Comparison of ENCODE assay signal across 20 cellular contexts in the genomic region with DNA sequence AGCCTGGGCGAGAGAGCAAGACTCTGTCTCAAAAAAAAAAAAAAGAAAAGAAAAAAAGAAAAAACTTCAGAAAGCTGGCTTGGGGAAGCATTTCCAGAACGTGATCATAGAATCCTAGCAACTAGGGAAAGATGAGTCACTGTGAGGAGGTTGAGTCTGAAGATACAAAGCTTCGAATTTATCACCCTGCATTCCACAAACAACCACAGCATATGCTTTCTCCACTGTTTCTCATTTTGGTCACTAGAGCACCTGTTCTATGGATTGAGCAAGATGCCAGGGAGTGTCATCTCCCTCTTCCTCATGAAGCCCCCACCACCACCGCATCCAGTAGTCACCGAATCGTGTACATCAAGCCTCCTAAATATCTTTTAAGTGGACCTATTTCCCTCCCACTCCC. TPM values are rescaled to one million over a fixed set of nuclear protein-coding genes. Genes with fewer than 3 reads are reported as not detected.
DNase-seq lines count a peak whose midpoint lies in the region; FAIRE-seq and TF ChIP-seq lines count a peak whose summit lies in the region.
"Had no signal": no experiment of that assay in that cellular context is flagged by ENCODE, and none has a peak within 500 bp of the region (broad histone marks: within the 10 kb centered on the region; RNA-seq: fewer than 3 reads in every experiment).

No MANE protein-coding gene starts in this region.

- peaks cover 34% of the 10 kb centered on the region for H3K4me1 ChIP-seq in left ventricle myocardium inferior
- H3K4me1 ChIP-seq: BE2C, pancreas had no signal

- TF ChIP-seq CTCF in fibroblast of mammary gland (conservative IDR thresholded peaks at IDR 0.05; ENCODE audit: control insufficient read depth, insufficient read depth, low read depth, low read length) (no peak), left ventricle myocardium inferior (IDR thresholded peaks at IDR 0.05; ENCODE audit: borderline replicate concordance) (no peak), Calu3 (IDR thresholded peaks at IDR 0.05; ENCODE audit: unreplicated experiment) (no peak)

- no peaks in the 10 kb centered on the region for H3K9me3 ChIP-seq in left ventricle myocardium inferior (replicated peaks)
- H3K9me3 ChIP-seq: BE2C, pancreas had no signal

- no peak overlapping the region for H3K4me3 Mint-ChIP-seq in Calu3 (ENCODE audit: low read depth, unreplicated experiment)
- H3K4me3 Mint-ChIP-seq: H9 had no signal

- CTCF ChIA-PET in Calu3 (lab: Charles Lee), result no interaction called here

- no peak overlapping the region for H3K4me3 ChIP-seq in fibroblast of mammary gland (ENCODE audit: control insufficient read depth, low read depth, low read length)
- no peak overlapping the region for H3K4me3 ChIP-seq in left ventricle myocardium inferior
- H3K4me3 ChIP-seq: pancreas had no signal

- H3K4me1 Mint-ChIP-seq in Calu3 (ENCODE audit: low read depth, unreplicated experiment), result no peaks in the 10 kb centered on the region

- intact Hi-C loops in left ventricle myocardium inferior (cut with micrococcal nuclease), result no loop called here
- intact Hi-C loops in Calu3 (cut with micrococcal nuclease; ENCODE audit: unreplicated experiment), result no loop called here

- no peaks in the 10 kb centered on the region for H3K27me3 Mint-ChIP-seq in Calu3 (ENCODE audit: unreplicated experiment)

- BruUV-seq in Calu3 (replicated peaks; lab: Mats Ljungman, UMichigan), result no TSS peak

- no peak overlapping the region for H3K27ac ChIP-seq in left ventricle myocardium inferior (replicated peaks)
- H3K27ac ChIP-seq: pancreas had no signal

- H3K9me3 Mint-ChIP-seq in Calu3 (ENCODE audit: low read depth, unreplicated experiment), result peaks cover 6% of the 10 kb centered on the region
- H3K9me3 Mint-ChIP-seq: H9 had no signal

- no peaks in the 10 kb centered on the region for H3K36me3 ChIP-seq in left ventricle myocardium inferior
- H3K36me3 ChIP-seq: BE2C, pancreas had no signal

- no peaks in the 10 kb centered on the region for H3K36me3 Mint-ChIP-seq in Calu3 (ENCODE audit: insufficient read depth, unreplicated experiment)

- DNase-seq in AG20443 (ENCODE audit: low spot score), result peak; percentile 82
- DNase-seq in HTR-8/SVneo (ENCODE audit: insufficient read length, low spot score), result peak; percentile 53
- peak; percentile 75 for DNase-seq in fibroblast of mammary gland (ENCODE audit: low read depth)
- DNase-seq in myocyte (ENCODE audit: low read depth), result peak; percentile 92
- DNase-seq in left ventricle myocardium inferior, result no peak
- DNase-seq in DMS79 treated with DMSO at 0.1 percent for 48 hours (lab: John Stamatoyannopoulos, UW), result no peak
- no peak for DNase-seq in germinal center (ENCODE audit: low spot score)
- no peak for DNase-seq in Calu3
- DNase-seq: activated CD4-positive, alpha-beta T cell treated with anti-CD3 and anti-CD28 coated beads for 4 hours; activated gamma-delta T cell treated with Interleukin-2 at 50 U/mL for 16 hours; BE2C; erythroblast; H9; Kasumi-1; left colon; NCI-H1436; NCI-H2171 treated with DMSO at 0.1 percent for 48 hours; NCI-H774; pancreas; stimulated activated CD4-positive, alpha-beta T cell treated with anti-CD3 and anti-CD28 coated beads, Interleukin-2, amount 100 ng/mL, for 24 hours had no signal

- no peaks in the 10 kb centered on the region for H3K27me3 ChIP-seq in left ventricle myocardium inferior (ENCODE audit: low read depth)
- H3K27me3 ChIP-seq: BE2C, pancreas had no signal

- no peak for FAIRE-seq in HTR-8/SVneo (lab: Jason Lieb, UNC)
- FAIRE-seq: pancreas had no signal

- H3K27ac Mint-ChIP-seq in Calu3 (ENCODE audit: unreplicated experiment), result no peak overlapping the region

RNA-seq across cellular contexts. Expression of a gene that starts 37.9 kb away (rescaled TPM):
- 2.2 and 2.7 TPM in 2 replicates for total RNA-seq in myocyte
- 5.6 TPM for polyA plus RNA-seq in myocyte (2012)
- total RNA-seq in left ventricle myocardium inferior, result 43.2 TPM
- 0.52 and 0.93 TPM in 2 replicates for total RNA-seq in Calu3 (2022)

Comparison
In these comparisons a context has a peak if more than half of its experiments do, and no peak if none do; other contexts are left out.
1. DNase-seq: peak in AG20443 (single experiment), HTR-8/SVneo (single experiment), fibroblast of mammary gland (single experiment) and myocyte (single experiment); none in left ventricle myocardium inferior (single experiment), DMS79 treated with DMSO at 0.1 percent for 48 hours (single experiment), germinal center (single experiment) and Calu3 (single experiment).
2. RNA of a gene that starts 37.9 kb away (total RNA-seq): 43.2 TPM in left ventricle myocardium inferior (single experiment); 2.2 to 2.7 TPM in myocyte and 0.52 to 0.93 TPM in Calu3; every median in the first group is over 10 times any median in the second.